Comparison of ENCODE assay signal across 24 cellular contexts in genomic region chr1:30329263-30329753, GRCh38.
"Had no signal": no experiment of that assay in that cellular context is flagged by ENCODE, and none has a peak within 500 bp of the region (broad histone marks: within the 10 kb centered on the region; RNA-seq: fewer than 3 reads in every experiment).

No MANE protein-coding gene starts in this region.

- H3K27ac ChIP-seq: SK-N-MC, VCaP had no signal

- H3K4me1 Mint-ChIP-seq: activated CD4-positive, alpha-beta memory T cell treated with anti-CD3 and anti-CD28 coated beads, Interleukin-2, amount 10 ng/mL, durations not matched to agents 7 days and 5 days; activated CD4-positive, alpha-beta T cell treated with anti-CD3 and anti-CD28 coated beads for 36 hours; activated naive CD8-positive, alpha-beta T cell treated with anti-CD3 and anti-CD28 coated beads, Interleukin-2, amount 50 U/mL, for 24 hours; IgD-negative memory B cell had no signal

- DNase-seq: activated CD4-positive, alpha-beta memory T cell treated with anti-CD3 and anti-CD28 coated beads, Interleukin-2, amount 10 ng/mL, durations not matched to agents 7 days and 5 days; activated CD4-positive, alpha-beta T cell treated with anti-CD3 and anti-CD28 coated beads for 36 hours; activated CD4-positive, alpha-beta T cell treated with anti-CD3 and anti-CD28 coated beads, Interleukin-2, amount 50 U/mL, for 1 hour; activated CD4-positive, CD25-positive, alpha-beta regulatory T cell; activated effector memory CD4-positive, alpha-beta T cell treated with anti-CD3 and anti-CD28 coated beads, Interleukin-2, amount 50 U/mL, for 16 hours; activated naive CD4-positive, alpha-beta T cell treated with Interleukin-2 at 50 U/mL for 16 hours; activated naive CD8-positive, alpha-beta T cell treated with anti-CD3 and anti-CD28 coated beads, Interleukin-2, amount 50 U/mL, for 24 hours; activated T-cell treated with anti-CD3 and anti-CD28 coated beads, Interleukin-2, amount 50 U/mL, for 4 hours; amygdala; KG1; NCI-H1092; NCI-H1417; NCI-H1930; NCI-H2171; NCI-H2227 treated with DMSO at 0.1 percent for 48 hours; NCI-H446 treated with DMSO at 0.1 percent for 48 hours; NCI-H524 treated with DMSO at 0.1 percent for 48 hours; NCI-H82; T-helper 1 cell had no signal

- H3K4me3 ChIP-seq: SK-N-MC had no signal

- H3K9me3 Mint-ChIP-seq: activated CD4-positive, alpha-beta memory T cell treated with anti-CD3 and anti-CD28 coated beads, Interleukin-2, amount 10 ng/mL, durations not matched to agents 7 days and 5 days; activated naive CD4-positive, alpha-beta T cell treated with anti-CD3 and anti-CD28 coated beads, Interleukin-2, amount 50 U/mL, for 72 hours; activated naive CD8-positive, alpha-beta T cell treated with anti-CD3 and anti-CD28 coated beads, Interleukin-2, amount 50 U/mL, for 24 hours; activated T-cell treated with anti-CD3 and anti-CD28 coated beads, Interleukin-2, amount 50 U/mL, for 4 hours; IgD-negative memory B cell had no signal

- H3K27ac Mint-ChIP-seq: activated CD4-positive, alpha-beta memory T cell treated with anti-CD3 and anti-CD28 coated beads, Interleukin-2, amount 10 ng/mL, durations not matched to agents 7 days and 5 days; activated CD4-positive, alpha-beta T cell treated with anti-CD3 and anti-CD28 coated beads for 36 hours; activated naive CD8-positive, alpha-beta T cell treated with anti-CD3 and anti-CD28 coated beads, Interleukin-2, amount 50 U/mL, for 24 hours; brain had no signal

- H3K36me3 Mint-ChIP-seq: activated naive CD4-positive, alpha-beta T cell treated with anti-CD3 and anti-CD28 coated beads, Interleukin-2, amount 50 U/mL, for 72 hours; brain; IgD-negative memory B cell had no signal

- ATAC-seq: activated CD4-positive, alpha-beta T cell treated with anti-CD3 and anti-CD28 coated beads for 36 hours; activated naive CD4-positive, alpha-beta T cell treated with anti-CD3 and anti-CD28 coated beads, Interleukin-2, amount 50 U/mL, for 72 hours; activated naive CD8-positive, alpha-beta T cell treated with anti-CD3 and anti-CD28 coated beads, Interleukin-2, amount 50 U/mL, for 24 hours; activated T-cell treated with anti-CD3 and anti-CD28 coated beads, Interleukin-2, amount 50 U/mL, for 4 hours had no signal

- H3K27me3 Mint-ChIP-seq: activated CD4-positive, alpha-beta memory T cell treated with anti-CD3 and anti-CD28 coated beads, Interleukin-2, amount 10 ng/mL, durations not matched to agents 7 days and 5 days; activated naive CD8-positive, alpha-beta T cell treated with anti-CD3 and anti-CD28 coated beads, Interleukin-2, amount 50 U/mL, for 24 hours had no signal

- H3K4me3 Mint-ChIP-seq: activated CD4-positive, alpha-beta memory T cell treated with anti-CD3 and anti-CD28 coated beads, Interleukin-2, amount 10 ng/mL, durations not matched to agents 7 days and 5 days; activated CD4-positive, alpha-beta T cell treated with anti-CD3 and anti-CD28 coated beads for 36 hours; activated naive CD8-positive, alpha-beta T cell treated with anti-CD3 and anti-CD28 coated beads, Interleukin-2, amount 50 U/mL, for 24 hours; activated T-cell treated with anti-CD3 and anti-CD28 coated beads, Interleukin-2, amount 50 U/mL, for 4 hours; brain had no signal
